22 cellular contexts compared by ENCODE assay signal in the genomic region with DNA sequence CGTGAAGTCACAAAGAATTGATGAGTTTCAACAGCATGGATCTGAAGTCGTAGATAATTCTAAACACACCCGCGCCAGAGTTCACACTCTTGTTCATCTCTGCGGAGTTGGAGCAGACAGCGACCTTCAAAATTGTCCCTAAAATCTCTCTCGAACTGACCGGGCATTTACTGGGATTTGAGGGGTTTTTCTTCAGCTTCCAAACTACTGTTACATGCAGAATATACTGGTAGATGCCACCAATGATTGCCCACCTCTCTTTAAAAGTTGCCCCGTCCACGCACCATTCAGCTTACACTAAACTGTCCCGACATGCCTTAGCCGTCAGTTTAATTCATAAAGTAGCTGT. TPM values are rescaled to one million over a fixed set of nuclear protein-coding genes. Genes with fewer than 3 reads are reported as not detected.
DNase-seq lines count a peak whose midpoint lies in the region; ATAC-seq, FAIRE-seq and TF ChIP-seq lines count a peak whose summit lies in the region.
"Had no signal": no experiment of that assay in that cellular context is flagged by ENCODE, and none has a peak within 500 bp of the region (broad histone marks: within the 10 kb centered on the region; RNA-seq: fewer than 3 reads in every experiment).

No MANE protein-coding gene starts in this region.

- no peaks in the 10 kb centered on the region for H4K20me1 ChIP-seq in astrocyte (ENCODE audit: insufficient read depth, low read length)

- peak overlapping the region; percentile 32 for H4K8ac ChIP-seq in mesenchymal stem cell (ENCODE audit: low read length)

- H2BK15ac ChIP-seq in mesenchymal stem cell (ENCODE audit: low read depth, poor library complexity, severe bottlenecking): no peak overlapping the region

- H3K23ac ChIP-seq in mesenchymal stem cell (ENCODE audit: low read length in 2 of 2): no peak overlapping the region

- H3K4me3 ChIP-seq in astrocyte (ENCODE audit: insufficient read depth, low read depth, low read length) (no peak overlapping the region), mesenchymal stem cell (ENCODE audit: insufficient read depth in 1 of 2, low read depth in 1 of 2, low read length in 2 of 2) (no peak overlapping the region), subcutaneous abdominal adipose tissue (ENCODE audit: low read depth in 1 of 5, low read length in 5 of 5) (peak overlapping the region in 3 of 5 donors; percentile 44 to 56 (median 50))

- H3K18ac ChIP-seq in mesenchymal stem cell (ENCODE audit: low read depth in 1 of 2, low read length in 2 of 2): no peak overlapping the region

- H2BK5ac ChIP-seq in mesenchymal stem cell (ENCODE audit: low read depth, low read length, poor library complexity, severe bottlenecking): no peak overlapping the region

- no peak overlapping the region for H3K27ac Mint-ChIP-seq in astrocyte (ENCODE audit: unreplicated experiment)
- H3K27ac Mint-ChIP-seq in T-helper 17 cell: no peak overlapping the region
- H3K27ac Mint-ChIP-seq: natural killer cell had no signal

- H4K91ac ChIP-seq in mesenchymal stem cell (ENCODE audit: low read length): no peak overlapping the region

- no peak overlapping the region for H3K27ac ChIP-seq in astrocyte (ENCODE audit: low read depth, low read length)
- H3K27ac ChIP-seq in mesenchymal stem cell (ENCODE audit: low read length, poor library complexity, severe bottlenecking): no peak overlapping the region
- no peak overlapping the region for H3K27ac ChIP-seq in subcutaneous abdominal adipose tissue (ENCODE audit: low read depth, low read length)
- H3K27ac ChIP-seq: 22Rv1, lower lobe of right lung, upper lobe of left lung had no signal

- TF ChIP-seq CTCF in astrocyte (IDR thresholded peaks at IDR 0.05; ENCODE audit: insufficient read depth, low read depth, low read length): no peak
- no peak for TF ChIP-seq CTCF in D721Med (IDR thresholded peaks at IDR 0.05; ENCODE audit: insufficient read depth, missing control alignments)

- H2AFZ ChIP-seq in astrocyte (ENCODE audit: low read depth, low read length): no peak overlapping the region
- H2AFZ ChIP-seq in mesenchymal stem cell (ENCODE audit: low read depth, low read length): no peak overlapping the region

- 11% methylated on average over 12 of the region's 12 CpGs for WGBS in mesenchymal stem cell

- H2BK120ac ChIP-seq in mesenchymal stem cell (ENCODE audit: low read depth, low read length): no peak overlapping the region

- H3K36me3 ChIP-seq in astrocyte (ENCODE audit: insufficient read depth, low read length) (no peaks in the 10 kb centered on the region), mesenchymal stem cell (ENCODE audit: control insufficient read depth in 1 of 2, insufficient read depth in 2 of 2, low read depth in 1 of 2, low read length in 2 of 2) (no peaks in the 10 kb centered on the region), subcutaneous abdominal adipose tissue (ENCODE audit: control insufficient read depth in 5 of 5, insufficient read depth in 5 of 5, low read length in 5 of 5) (no peaks in the 10 kb centered on the region)
- H3K36me3 ChIP-seq: lower lobe of right lung, upper lobe of left lung had no signal

- H2BK12ac ChIP-seq in mesenchymal stem cell (ENCODE audit: low read length in 2 of 2): no peak overlapping the region

- no peak overlapping the region for H3K9ac ChIP-seq in astrocyte (ENCODE audit: low read length)
- no peak overlapping the region for H3K9ac ChIP-seq in mesenchymal stem cell (ENCODE audit: low read length)
- no peak overlapping the region for H3K9ac ChIP-seq in subcutaneous abdominal adipose tissue (ENCODE audit: low read length in 5 of 5)

- peak overlapping the region; percentile 82 for H3K4me3 Mint-ChIP-seq in astrocyte (ENCODE audit: unreplicated experiment)
- no peak overlapping the region for H3K4me3 Mint-ChIP-seq in T-helper 17 cell
- H3K4me3 Mint-ChIP-seq: natural killer cell had no signal

- H3K4me1 ChIP-seq in astrocyte (ENCODE audit: insufficient read depth, low read length) (no peaks in the 10 kb centered on the region), mesenchymal stem cell (ENCODE audit: control insufficient read depth, insufficient read depth, low read depth, low read length) (peaks cover 12% of the 10 kb centered on the region), subcutaneous abdominal adipose tissue (ENCODE audit: control insufficient read depth in 5 of 5, insufficient read depth in 5 of 5, low read length in 5 of 5) (peaks cover 1 to 27% (median 21%) of the 10 kb centered on the region in 5 donors)

- H2AK5ac ChIP-seq in mesenchymal stem cell (ENCODE audit: low read length, severe bottlenecking): no peak overlapping the region

- H3K27me3 Mint-ChIP-seq in astrocyte (ENCODE audit: low read depth, unreplicated experiment): peaks cover 84% of the 10 kb centered on the region
- H3K27me3 Mint-ChIP-seq in T-helper 17 cell: peaks cover 77% of the 10 kb centered on the region

- H3K4me1 Mint-ChIP-seq in astrocyte (ENCODE audit: low read depth, unreplicated experiment): peaks cover 27% of the 10 kb centered on the region
- peaks cover 3% of the 10 kb centered on the region for H3K4me1 Mint-ChIP-seq in T-helper 17 cell

- H3K79me1 ChIP-seq in mesenchymal stem cell (replicated peaks; ENCODE audit: low read length, poor library complexity, severe bottlenecking): no peaks in the 10 kb centered on the region

- H3K9me3 ChIP-seq in astrocyte (ENCODE audit: insufficient read depth, low read depth, low read length): no peaks in the 10 kb centered on the region
- H3K9me3 ChIP-seq in mesenchymal stem cell (ENCODE audit: control insufficient read depth, low read length): no peaks in the 10 kb centered on the region
- no peaks in the 10 kb centered on the region for H3K9me3 ChIP-seq in subcutaneous abdominal adipose tissue (ENCODE audit: control insufficient read depth in 5 of 5, low read length in 5 of 5)
- H3K9me3 ChIP-seq in T-helper 17 cell (ENCODE audit: control insufficient read depth, low read length, poor library complexity, severe bottlenecking): no peaks in the 10 kb centered on the region
- H3K9me3 ChIP-seq: lower lobe of right lung, upper lobe of left lung had no signal

- no peaks in the 10 kb centered on the region for H3K79me2 ChIP-seq in astrocyte (ENCODE audit: insufficient read depth, low read length)

- H3K4me2 ChIP-seq in astrocyte (ENCODE audit: low read length): no peak overlapping the region
- peak overlapping the region; percentile 64 for H3K4me2 ChIP-seq in mesenchymal stem cell (ENCODE audit: low read length, poor library complexity, severe bottlenecking)

- peaks cover 67% of the 10 kb centered on the region for H3K27me3 ChIP-seq in astrocyte (ENCODE audit: insufficient read depth, low read length)
- peaks cover 60 to 66% of the 10 kb centered on the region in 2 experiments for H3K27me3 ChIP-seq in mesenchymal stem cell (ENCODE audit: control insufficient read depth in 1 of 2, insufficient read depth in 1 of 2, low read length in 2 of 2)
- peaks cover 36 to 73% (median 56%) of the 10 kb centered on the region in 5 donors for H3K27me3 ChIP-seq in subcutaneous abdominal adipose tissue (ENCODE audit: control insufficient read depth in 5 of 5, insufficient read depth in 4 of 5, low read length in 5 of 5)

- H3K9me3 Mint-ChIP-seq in astrocyte (ENCODE audit: unreplicated experiment): no peaks in the 10 kb centered on the region

- no peak for FAIRE-seq in astrocyte (lab: Jason Lieb, UNC)
- no peak for FAIRE-seq in D721Med (lab: Jason Lieb, UNC)
- FAIRE-seq: endometrium had no signal

- ATAC-seq in T-helper 17 cell: no peak
- ATAC-seq: natural killer cell had no signal

- peak overlapping the region in 1 of 2 experiments; percentile 62 for H3K4ac ChIP-seq in mesenchymal stem cell (ENCODE audit: low read depth in 1 of 2, low read length in 2 of 2)

- H3K36me3 Mint-ChIP-seq in astrocyte (ENCODE audit: low read depth, unreplicated experiment) (no peaks in the 10 kb centered on the region), T-helper 17 cell (ENCODE audit: low read depth) (peaks cover 4% of the 10 kb centered on the region)

- peak; percentile 60 for DNase-seq in NCI-H748 treated with DMSO at 0.1 percent for 48 hours (lab: John Stamatoyannopoulos, UW)
- no peak for DNase-seq in NCI-H748 (lab: John Stamatoyannopoulos, UW; ENCODE audit: unreplicated experiment)
- DNase-seq in astrocyte (ENCODE audit: low read depth): no peak
- DNase-seq in mesenchymal stem cell: no peak
- no peak for DNase-seq in D721Med (ENCODE audit: insufficient read length, low spot score)
- DNase-seq in AML-193 (lab: John Stamatoyannopoulos, UW): no peak
- no peak for DNase-seq in T-helper 17 cell
- DNase-seq: activated effector memory CD4-positive, alpha-beta T cell treated with anti-CD3 and anti-CD28 coated beads, Interleukin-2, amount 50 U/mL, for 16 hours; amygdala; C1 segment of cervical spinal cord; DMS153; lower lobe of right lung; natural killer cell; NCI-H1436; SHP77 treated with DMSO at 0.1 percent for 48 hours; T1000; upper lobe of left lung had no signal

- H3K14ac ChIP-seq in mesenchymal stem cell (ENCODE audit: low read length in 2 of 2): no peak overlapping the region

RNA-seq across cellular contexts. Expression of a gene that starts 5.2 kb away (rescaled TPM):
- 1.8 and 5.4 TPM in 2 replicates for total RNA-seq in astrocyte
- 5.6 TPM for polyA plus RNA-seq in mesenchymal stem cell (2013, experiment 1 of 2)
- 5.6 TPM for polyA plus RNA-seq in mesenchymal stem cell (2013, experiment 2 of 2)
- total RNA-seq in T-helper 17 cell: not detected
- total RNA-seq: chondrocyte, fibroblast of villous mesenchyme, natural killer cell, upper lobe of left lung had no signal

Comparison
In these comparisons a context has a peak if more than half of its experiments do, and no peak if none do; other contexts are left out.
1. H3K4me3 ChIP-seq: peak in subcutaneous abdominal adipose tissue (3 of 5); none in astrocyte (single experiment) and mesenchymal stem cell (0 of 2).